ENCODE assay signal across 12 cellular contexts in genomic region chr22:46089426-46090041, GRCh38.
DNase-seq lines count a peak whose midpoint lies in the region; TF ChIP-seq lines count a peak whose summit lies in the region.
"Had no signal": no experiment of that assay in that cellular context is flagged by ENCODE, and none has a peak within 500 bp of the region (broad histone marks: within the 10 kb centered on the region; RNA-seq: fewer than 3 reads in every experiment).

No MANE protein-coding gene starts in this region.

- H3K4me1 ChIP-seq in muscle layer of duodenum (ENCODE audit: control insufficient read depth in 1 of 2, insufficient read depth in 2 of 2, low read length in 2 of 2) = peaks cover 36 to 91% of the 10 kb centered on the region in 2 donors
- peaks cover 47 to 92% (median 71%) of the 10 kb centered on the region in 4 donors for H3K4me1 ChIP-seq in transverse colon
- no peaks in the 10 kb centered on the region for H3K4me1 ChIP-seq in endodermal cell (ENCODE audit: control insufficient read depth, insufficient read depth, low read length)
- H3K4me1 ChIP-seq in SJCRH30 = no peaks in the 10 kb centered on the region; the same call in 1 of the 2 replicates

- DNase-seq in WERI-Rb-1 (no peak), fibroblast of villous mesenchyme (ENCODE audit: low read depth) (peak; percentile 14), transverse colon (peak; percentile 7), endodermal cell (no peak), GOT3 (lab: John Stamatoyannopoulos, UW) (no peak), SJCRH30 (no peak)
- DNase-seq in central memory CD4-positive, alpha-beta T cell = no peak
- DNase-seq: activated naive CD8-positive, alpha-beta T cell treated with anti-CD3 and anti-CD28 coated beads, Interleukin-2, amount 10 ng/mL, durations not matched to agents 7 days and 5 days; DMS79; NCI-H1694 had no signal

- no peaks in the 10 kb centered on the region; the same call in 1 of the 2 replicates for H3K36me3 ChIP-seq in WERI-Rb-1
- H3K36me3 ChIP-seq in muscle layer of duodenum (ENCODE audit: control insufficient read depth in 1 of 2, insufficient read depth in 2 of 2, low read length in 2 of 2) = peaks cover 20 to 54% of the 10 kb centered on the region in 2 donors
- H3K36me3 ChIP-seq in transverse colon = no peaks in the 10 kb centered on the region
- no peaks in the 10 kb centered on the region for H3K36me3 ChIP-seq in endodermal cell (ENCODE audit: control insufficient read depth, insufficient read depth, low read length)
- H3K36me3 ChIP-seq in SJCRH30 = peaks cover 77% of the 10 kb centered on the region

- TF ChIP-seq CTCF in WERI-Rb-1 (IDR thresholded peaks at IDR 0.05; ENCODE audit: low read depth, low read length) (no peak), fibroblast of villous mesenchyme (IDR thresholded peaks at IDR 0.05; ENCODE audit: insufficient read depth, low read depth, low read length) (no peak), transverse colon (IDR thresholded peaks at IDR 0.05) (no peak), endodermal cell (conservative IDR thresholded peaks at IDR 0.05) (no peak)

- H3K27ac ChIP-seq in WERI-Rb-1 (peak overlapping the region; percentile 17; the same call in 1 of the 2 replicates), muscle layer of duodenum (ENCODE audit: low read length) (peak overlapping the region; percentile 86), transverse colon (peak overlapping the region; percentile 98 to 99 (median 98)), endodermal cell (ENCODE audit: low read depth, low read length) (no peak overlapping the region), SJCRH30 (no peak overlapping the region)

- intact Hi-C loops in transverse colon (cut with DNase I; ENCODE audit: low total_unique reads) = loop anchor here (2.0 kb wide), 1 partner anchor 17 kb away; no protein-coding TSS in a partner anchor

- 85% methylated on average over 24 of the region's 24 CpGs; no CpG with 5 or more reads in 1 of the 2 donors for WGBS in transverse colon (ENCODE audit: low coverage in 1 of 2), 2 donors
- 95 to 97% methylated on average over 9 to 24 of the region's 24 CpGs for WGBS in endodermal cell (ENCODE audit: insufficient coverage in 1 of 2, insufficient read length in 1 of 2), 2 experiments

- no peak overlapping the region for H3K4me3 Mint-ChIP-seq in endodermal cell
- H3K4me3 Mint-ChIP-seq: activated naive CD8-positive, alpha-beta T cell treated with anti-CD3 and anti-CD28 coated beads, Interleukin-2, amount 10 ng/mL, durations not matched to agents 7 days and 5 days; stimulated activated memory B cell treated with anti-CD40 and anti-IgM and Interleukin-4, amounts not matched to agents 10 μg/mL and 1 μg/mL and 100 μg/mL, for 72 hours had no signal

- H3K4me3 ChIP-seq in WERI-Rb-1 (ENCODE audit: low read depth, low read length) (no peak overlapping the region), fibroblast of villous mesenchyme (ENCODE audit: low read depth, low read length) (peak overlapping the region; percentile 93), muscle layer of duodenum (ENCODE audit: low read depth in 1 of 2, low read length in 2 of 2) (no peak overlapping the region), transverse colon (no peak overlapping the region), endodermal cell (ENCODE audit: low read length) (no peak overlapping the region), SJCRH30 (no peak overlapping the region)

- no peak overlapping the region for H3K9ac ChIP-seq in endodermal cell (ENCODE audit: extremely low read depth, low read length, poor library complexity, severe bottlenecking)

- no peak for TF ChIP-seq EP300 in transverse colon (IDR thresholded peaks at IDR 0.05; ENCODE audit: low read depth)

- TF ChIP-seq POLR2A in transverse colon (IDR thresholded peaks at IDR 0.05) = no peak

- H3K27ac Mint-ChIP-seq in endodermal cell = no peak overlapping the region
- H3K27ac Mint-ChIP-seq: activated naive CD8-positive, alpha-beta T cell treated with anti-CD3 and anti-CD28 coated beads, Interleukin-2, amount 10 ng/mL, durations not matched to agents 7 days and 5 days; stimulated activated memory B cell treated with anti-CD40 and anti-IgM and Interleukin-4, amounts not matched to agents 10 μg/mL and 1 μg/mL and 100 μg/mL, for 72 hours had no signal

- in situ Hi-C loops in transverse colon (cut with MboI; ENCODE audit: low pct_ligation_motif_present in 1 of 4, low pct_unique_long_range_greater_than_20kb in 1 of 4, low sequenced_read_pairs in 3 of 4) = no loop called here

- H3K4me1 Mint-ChIP-seq in endodermal cell = no peaks in the 10 kb centered on the region

- no peaks in the 10 kb centered on the region for H3K9me3 ChIP-seq in WERI-Rb-1 (ENCODE audit: severe bottlenecking)
- H3K9me3 ChIP-seq in muscle layer of duodenum (ENCODE audit: control insufficient read depth in 1 of 2, low read length in 2 of 2) = no peaks in the 10 kb centered on the region
- no peaks in the 10 kb centered on the region for H3K9me3 ChIP-seq in transverse colon
- no peaks in the 10 kb centered on the region for H3K9me3 ChIP-seq in endodermal cell (ENCODE audit: control insufficient read depth, low read length)
- H3K9me3 ChIP-seq in SJCRH30 (replicated peaks) = no peaks in the 10 kb centered on the region

- H3K9me3 Mint-ChIP-seq in endodermal cell = no peaks in the 10 kb centered on the region
- H3K9me3 Mint-ChIP-seq: activated naive CD8-positive, alpha-beta T cell treated with anti-CD3 and anti-CD28 coated beads, Interleukin-2, amount 10 ng/mL, durations not matched to agents 7 days and 5 days; stimulated activated memory B cell treated with anti-CD40 and anti-IgM and Interleukin-4, amounts not matched to agents 10 μg/mL and 1 μg/mL and 100 μg/mL, for 72 hours had no signal

- H3K27me3 Mint-ChIP-seq in endodermal cell (ENCODE audit: insufficient read depth) = no peaks in the 10 kb centered on the region
- H3K27me3 Mint-ChIP-seq: activated naive CD8-positive, alpha-beta T cell treated with anti-CD3 and anti-CD28 coated beads, Interleukin-2, amount 10 ng/mL, durations not matched to agents 7 days and 5 days; stimulated activated memory B cell treated with anti-CD40 and anti-IgM and Interleukin-4, amounts not matched to agents 10 μg/mL and 1 μg/mL and 100 μg/mL, for 72 hours had no signal

- no peaks in the 10 kb centered on the region for H3K36me3 Mint-ChIP-seq in endodermal cell (ENCODE audit: low read depth)
- H3K36me3 Mint-ChIP-seq: activated naive CD8-positive, alpha-beta T cell treated with anti-CD3 and anti-CD28 coated beads, Interleukin-2, amount 10 ng/mL, durations not matched to agents 7 days and 5 days; stimulated activated memory B cell treated with anti-CD40 and anti-IgM and Interleukin-4, amounts not matched to agents 10 μg/mL and 1 μg/mL and 100 μg/mL, for 72 hours had no signal

- no peaks in the 10 kb centered on the region for H3K27me3 ChIP-seq in WERI-Rb-1 (ENCODE audit: insufficient read depth, low read depth, severe bottlenecking)
- H3K27me3 ChIP-seq in muscle layer of duodenum (ENCODE audit: low read depth, low read length) = no peaks in the 10 kb centered on the region
- no peaks in the 10 kb centered on the region for H3K27me3 ChIP-seq in transverse colon
- H3K27me3 ChIP-seq in endodermal cell (ENCODE audit: control insufficient read depth, insufficient read depth, low read length, poor library complexity, severe bottlenecking) = no peaks in the 10 kb centered on the region
- no peaks in the 10 kb centered on the region for H3K27me3 ChIP-seq in SJCRH30

Comparison
In these comparisons a context has a peak if more than half of its experiments do, and no peak if none do; other contexts are left out.
1. DNase-seq: peak in fibroblast of villous mesenchyme (single experiment) and transverse colon (single experiment); none in WERI-Rb-1 (single experiment), endodermal cell (single experiment), GOT3 (single experiment), SJCRH30 (0 of 2) and central memory CD4-positive, alpha-beta T cell (single experiment).
2. H3K27ac ChIP-seq: peak in WERI-Rb-1 (single experiment), muscle layer of duodenum (single experiment) and transverse colon (4 of 4); none in endodermal cell (single experiment) and SJCRH30 (single experiment).